In genomic region chr19:29662604-29663404, GRCh38 we compare ENCODE assay signal across 8 cellular contexts. TPM values are rescaled to one million over a fixed set of nuclear protein-coding genes. Genes with fewer than 3 reads are reported as not detected.
DNase-seq lines count a peak whose midpoint lies in the region; ATAC-seq and TF ChIP-seq lines count a peak whose summit lies in the region.

No MANE protein-coding gene starts in this region.

- H4K20me1 ChIP-seq in GM23248 (ENCODE audit: insufficient read depth) (no peaks in the 10 kb centered on the region), osteoblast (ENCODE audit: insufficient read depth, low read length) (peaks cover 12% of the 10 kb centered on the region)

- H3K9ac ChIP-seq in GM23248: peak overlapping the region; percentile 88

- H3K36me3 ChIP-seq in GM23248 (ENCODE audit: low read depth) (no peaks in the 10 kb centered on the region), SJCRH30 (no peaks in the 10 kb centered on the region), esophagus (ENCODE audit: control insufficient read depth in 2 of 2, insufficient read depth in 2 of 2, low read length in 1 of 2) (no peaks in the 10 kb centered on the region), osteoblast (ENCODE audit: insufficient read depth, low read length) (no peaks in the 10 kb centered on the region)

- in situ Hi-C loops in GM23248 (cut with MboI): no loop called here

- WGBS in GM23248 (ENCODE audit: low coverage in 1 of 2, low lambda C conversion rate in 2 of 2, missing lambda C conversion rate in 2 of 2), 2 experiments: 10 to 12% methylated on average over 17 of the region's 17 CpGs
- 22 to 28% methylated on average over 17 of the region's 17 CpGs for WGBS in esophagus, 2 donors

- no peaks in the 10 kb centered on the region for H3K9me2 ChIP-seq in GM23248 (ENCODE audit: insufficient read depth)

- H3K27me3 ChIP-seq in GM23248 (replicated peaks; ENCODE audit: insufficient read depth): no peaks in the 10 kb centered on the region
- no peaks in the 10 kb centered on the region; the same call in 1 of the 2 replicates for H3K27me3 ChIP-seq in SJCRH30
- H3K27me3 ChIP-seq in esophagus (ENCODE audit: control insufficient read depth in 1 of 2, insufficient read depth in 2 of 2, low read length in 2 of 2): no peaks in the 10 kb centered on the region
- no peaks in the 10 kb centered on the region for H3K27me3 ChIP-seq in osteoblast (ENCODE audit: insufficient read depth, low read length)

- no peaks in the 10 kb centered on the region for H3K27me3 Mint-ChIP-seq in stimulated activated memory B cell treated with anti-CD40 and anti-IgM and Interleukin-4, amounts not matched to agents 10 μg/mL and 1 μg/mL and 100 μg/mL, for 72 hours

- H3K4me3 ChIP-seq in GM23248 (peak overlapping the region; percentile 69), SJCRH30 (peak overlapping the region; percentile 22), esophagus (ENCODE audit: low read depth in 1 of 2, low read length in 2 of 2) (no peak overlapping the region), osteoblast (ENCODE audit: insufficient read depth, low read length) (peak overlapping the region; percentile 50)

- H3K79me2 ChIP-seq in GM23248 (ENCODE audit: insufficient read depth): peaks cover 4% of the 10 kb centered on the region
- peaks cover 18% of the 10 kb centered on the region for H3K79me2 ChIP-seq in osteoblast (ENCODE audit: insufficient read depth, low read length)

- no peak overlapping the region for H3K27ac Mint-ChIP-seq in stimulated activated memory B cell treated with anti-CD40 and anti-IgM and Interleukin-4, amounts not matched to agents 10 μg/mL and 1 μg/mL and 100 μg/mL, for 72 hours

- no peaks in the 10 kb centered on the region for H3K36me3 Mint-ChIP-seq in stimulated activated memory B cell treated with anti-CD40 and anti-IgM and Interleukin-4, amounts not matched to agents 10 μg/mL and 1 μg/mL and 100 μg/mL, for 72 hours

- H3K27ac ChIP-seq in GM23248 (peak overlapping the region; percentile 98), SJCRH30 (peak overlapping the region; percentile 46), esophagus (ENCODE audit: low read depth in 2 of 2, low read length in 1 of 2) (peak overlapping the region; percentile 76 to 85), osteoblast (ENCODE audit: low read depth, low read length) (peak overlapping the region; percentile 99)

- DNase-seq in GM23248: peak; percentile 99
- peak; percentile 80 to 84 for DNase-seq in SJCRH30
- DNase-seq in osteoblast (ENCODE audit: insufficient read length, low spot score, missing footprints): peak; percentile 97
- DNase-seq in NCI-H187 treated with DMSO at 0.1 percent for 48 hours (lab: John Stamatoyannopoulos, UW): no peak
- no peak for DNase-seq in HuH-7 (ENCODE audit: low spot score)

- no peak for ATAC-seq in esophagus mucosa
- no peak for ATAC-seq in stimulated activated memory B cell treated with anti-CD40 and anti-IgM and Interleukin-4, amounts not matched to agents 10 μg/mL and 1 μg/mL and 100 μg/mL, for 72 hours

- H3K9me3 ChIP-seq in GM23248 (ENCODE audit: low read depth) (no peaks in the 10 kb centered on the region), SJCRH30 (replicated peaks) (no peaks in the 10 kb centered on the region), esophagus (ENCODE audit: control insufficient read depth in 2 of 2, insufficient read depth in 1 of 2, low read depth in 1 of 2, low read length in 1 of 2) (no peaks in the 10 kb centered on the region), osteoblast (ENCODE audit: low read depth, low read length) (no peaks in the 10 kb centered on the region)

- H3K4me1 Mint-ChIP-seq in stimulated activated memory B cell treated with anti-CD40 and anti-IgM and Interleukin-4, amounts not matched to agents 10 μg/mL and 1 μg/mL and 100 μg/mL, for 72 hours: peaks cover 29% of the 10 kb centered on the region

- no peak overlapping the region for H3K4me3 Mint-ChIP-seq in stimulated activated memory B cell treated with anti-CD40 and anti-IgM and Interleukin-4, amounts not matched to agents 10 μg/mL and 1 μg/mL and 100 μg/mL, for 72 hours

- H3K9me3 Mint-ChIP-seq in stimulated activated memory B cell treated with anti-CD40 and anti-IgM and Interleukin-4, amounts not matched to agents 10 μg/mL and 1 μg/mL and 100 μg/mL, for 72 hours: no peaks in the 10 kb centered on the region

- peak overlapping the region; percentile 90 for H3K4me2 ChIP-seq in GM23248 (ENCODE audit: unreplicated experiment)
- H3K4me2 ChIP-seq in osteoblast (ENCODE audit: insufficient read depth, low read length): peak overlapping the region; percentile 82

- peaks cover 41% of the 10 kb centered on the region for H3F3A ChIP-seq in GM23248 (ENCODE audit: insufficient read depth)

- H3K4me1 ChIP-seq in GM23248 (ENCODE audit: insufficient read depth) (peaks cover 45% of the 10 kb centered on the region), SJCRH30 (peaks cover 21% of the 10 kb centered on the region), esophagus (ENCODE audit: control insufficient read depth in 2 of 2, insufficient read depth in 2 of 2, low read length in 1 of 2) (peaks cover 11 to 21% of the 10 kb centered on the region in 2 donors), osteoblast (ENCODE audit: insufficient read depth, low read length) (peaks cover 62% of the 10 kb centered on the region)

- peak overlapping the region; percentile 75 for H2AFZ ChIP-seq in GM23248
- peak overlapping the region; percentile 76 for H2AFZ ChIP-seq in osteoblast (ENCODE audit: low read length)

- no peak for TF ChIP-seq CTCF in osteoblast (IDR thresholded peaks at IDR 0.05; ENCODE audit: extremely low read depth, low read depth, low read length)

RNA-seq across cellular contexts. Expression of gene PLEKHF1, which starts 2.5 kb away (rescaled TPM):
- 18.0 and 23.4 TPM in 2 replicates for total RNA-seq in GM23248 (2014; rRNA removed; shearing (Covaris generic))
- polyA plus RNA-seq in GM23248 (2016; fragmentation: Nextera tagmentation; extraction: Ambion mirVana) (9.0 and 9.3 TPM in 2 replicates), esophagus (10 to 100 TPM; 15.1 to 33.6 TPM)
- total RNA-seq in SJCRH30 (2014; rRNA removed; shearing (Covaris generic)): 1.7 and 2.0 TPM in 2 replicates
- total RNA-seq in osteoblast (86.9 and 106 TPM in 2 replicates), esophagus mucosa (4.4 TPM)

RNA-seq across cellular contexts. Expression of gene C19orf12, which starts 52.3 kb away (rescaled TPM):
- 45.7 and 46.8 TPM in 2 replicates for total RNA-seq in GM23248 (2014; rRNA removed; shearing (Covaris generic))
- polyA plus RNA-seq in GM23248 (2016; fragmentation: Nextera tagmentation; extraction: Ambion mirVana) (33.4 and 34.2 TPM in 2 replicates), esophagus (1 to 10 TPM; 8.2 to 8.4 TPM)
- total RNA-seq in SJCRH30 (2014; rRNA removed; shearing (Covaris generic)): 26.4 and 28.4 TPM in 2 replicates
- total RNA-seq in osteoblast (48.5 and 52.7 TPM in 2 replicates), esophagus mucosa (8.1 TPM)

RNA-seq across cellular contexts. Expression of gene POP4, which starts 56.7 kb away (rescaled TPM):
- 62.5 and 65.8 TPM in 2 replicates for total RNA-seq in GM23248 (2014; rRNA removed; shearing (Covaris generic))
- polyA plus RNA-seq in GM23248 (2016; fragmentation: Nextera tagmentation; extraction: Ambion mirVana) (132 and 139 TPM in 2 replicates), esophagus (10 to 100 TPM; 36.6 to 72.4 TPM)
- total RNA-seq in SJCRH30 (2014; rRNA removed; shearing (Covaris generic)): 81.1 and 81.9 TPM in 2 replicates
- total RNA-seq in osteoblast (59.4 and 61.0 TPM in 2 replicates), esophagus mucosa (49.3 TPM)

Comparison
In these comparisons a context has a peak if more than half of its experiments do, and no peak if none do; other contexts are left out.
1. DNase-seq: peak in GM23248 (single experiment), SJCRH30 (2 of 2) and osteoblast (single experiment); none in NCI-H187 treated with DMSO at 0.1 percent for 48 hours (single experiment) and HuH-7 (single experiment).
2. H3K27ac ChIP-seq: peak in every context shown above with its lines; median percentile 99 in osteoblast; 98 in GM23248; 80 in esophagus; 46 in SJCRH30.
3. H3K4me3 ChIP-seq: peak in GM23248 (single experiment), SJCRH30 (single experiment) and osteoblast (single experiment); none in esophagus (0 of 2).